ENCODE assay signal across 27 cellular contexts in genomic region chr9:133653638-133654037, GRCh38. TPM values are rescaled to one million over a fixed set of nuclear protein-coding genes. Genes with fewer than 3 reads are reported as not detected.
"Had no signal": no experiment of that assay in that cellular context is flagged by ENCODE, and none has a peak within 500 bp of the region (broad histone marks: within the 10 kb centered on the region; RNA-seq: fewer than 3 reads in every experiment).

No MANE protein-coding gene starts in this region.

- H3K36me3 ChIP-seq: ascending aorta had no signal

- FAIRE-seq: bronchial epithelial cell had no signal

- H2AFZ ChIP-seq: PC-9 had no signal

- H3K4me3 Mint-ChIP-seq: activated naive CD8-positive, alpha-beta T cell treated with anti-CD3 and anti-CD28 coated beads, Interleukin-2, amount 50 U/mL, for 24 hours; activated T-cell treated with anti-CD3 and anti-CD28 coated beads, Interleukin-2, amount 50 U/mL, for 4 hours; T-helper 1 cell treated with Interleukin-12 subunit alpha and Interleukin-12 subunit beta and Interleukin-4 antibody, amounts not matched to agents 30 μg/mL and 1 μg/mL, for 36 hours had no signal

- DNase-seq: activated CD4-positive, alpha-beta T cell treated with anti-CD3 and anti-CD28 coated beads for 48 hours; activated CD4-positive, alpha-beta T cell treated with anti-CD3 and anti-CD28 coated beads, Interleukin-2, amount 50 U/mL, for 4 hours; activated CD8-positive, alpha-beta memory T cell treated with anti-CD3 and anti-CD28 coated beads for 24 hours; activated effector memory CD4-positive, alpha-beta T cell treated with anti-CD3 and anti-CD28 coated beads, Interleukin-2, amount 50 U/mL, for 16 hours; activated naive CD4-positive, alpha-beta T cell treated with Interleukin-2 at 50 U/mL for 16 hours; activated naive CD8-positive, alpha-beta T cell treated with anti-CD3 and anti-CD28 coated beads, Interleukin-2, amount 50 U/mL, for 24 hours; activated T-cell treated with anti-CD3 and anti-CD28 coated beads, Interleukin-2, amount 50 U/mL, for 4 hours; amniotic stem cell; body of pancreas; central memory CD4-positive, alpha-beta T cell; NCI-H146; NCI-H187 treated with DMSO at 0.1 percent for 48 hours; NCI-H2081 treated with DMSO at 0.1 percent for 48 hours; NCI-H2171 treated with DMSO at 0.1 percent for 48 hours; NCI-H226; NCI-H526 treated with DMSO at 0.1 percent for 48 hours; PC-9; SHP77 treated with DMSO at 0.1 percent for 48 hours had no signal

- ATAC-seq: activated CD4-positive, CD25-positive, alpha-beta regulatory T cell treated with anti-CD3 and anti-CD28 coated beads, Interleukin-2, amount 50 U/mL, for 24 hours; activated naive CD4-positive, alpha-beta T cell treated with anti-CD3 and anti-CD28 coated beads, Interleukin-2, amount 50 U/mL, for 72 hours; activated naive CD8-positive, alpha-beta T cell treated with anti-CD3 and anti-CD28 coated beads, Interleukin-2, amount 50 U/mL, for 24 hours; activated T-cell treated with anti-CD3 and anti-CD28 coated beads, Interleukin-2, amount 50 U/mL, for 4 hours; body of pancreas had no signal

- H3K9me3 ChIP-seq: ascending aorta, body of pancreas had no signal

- H3K9ac ChIP-seq: KMS-11 had no signal

- H3K27ac ChIP-seq: ascending aorta, body of pancreas, KMS-11, PC-9 had no signal

- H3K27me3 ChIP-seq: body of pancreas had no signal

- H3K9me3 Mint-ChIP-seq: activated naive CD4-positive, alpha-beta T cell treated with anti-CD3 and anti-CD28 coated beads, Interleukin-2, amount 50 U/mL, for 72 hours; activated naive CD8-positive, alpha-beta T cell treated with anti-CD3 and anti-CD28 coated beads, Interleukin-2, amount 50 U/mL, for 24 hours; activated T-cell treated with anti-CD3 and anti-CD28 coated beads, Interleukin-2, amount 50 U/mL, for 4 hours; T-helper 1 cell treated with Interleukin-12 subunit alpha and Interleukin-12 subunit beta and Interleukin-4 antibody, amounts not matched to agents 30 μg/mL and 1 μg/mL, for 36 hours had no signal

- H3K36me3 Mint-ChIP-seq: activated naive CD4-positive, alpha-beta T cell treated with anti-CD3 and anti-CD28 coated beads, Interleukin-2, amount 50 U/mL, for 72 hours had no signal

- H3K4me2 ChIP-seq: KMS-11, PC-9 had no signal

- H3K27ac Mint-ChIP-seq: activated naive CD4-positive, alpha-beta T cell treated with anti-CD3 and anti-CD28 coated beads, Interleukin-2, amount 50 U/mL, for 72 hours; activated naive CD8-positive, alpha-beta T cell treated with anti-CD3 and anti-CD28 coated beads, Interleukin-2, amount 50 U/mL, for 24 hours; T-helper 1 cell treated with Interleukin-12 subunit alpha and Interleukin-12 subunit beta and Interleukin-4 antibody, amounts not matched to agents 30 μg/mL and 1 μg/mL, for 36 hours had no signal

- H3K4me3 ChIP-seq: ascending aorta, body of pancreas, PC-9 had no signal

RNA-seq across cellular contexts. Expression of gene DBH, which starts 17.5 kb away (rescaled TPM):
- total RNA-seq: activated naive CD4-positive, alpha-beta T cell treated with anti-CD3 and anti-CD28 coated beads, Interleukin-2, amount 50 U/mL, for 72 hours; activated T-cell treated with anti-CD3 and anti-CD28 coated beads, Interleukin-2, amount 50 U/mL, for 4 hours; ascending aorta; body of pancreas; bronchial epithelial cell; MCF 10A; NCI-H460; PC-9; SK-MEL-5 had no signal

RNA-seq across cellular contexts. Expression of gene FAM163B, which starts 44.4 kb away (rescaled TPM):
- total RNA-seq: activated naive CD4-positive, alpha-beta T cell treated with anti-CD3 and anti-CD28 coated beads, Interleukin-2, amount 50 U/mL, for 72 hours; activated T-cell treated with anti-CD3 and anti-CD28 coated beads, Interleukin-2, amount 50 U/mL, for 4 hours; ascending aorta; bronchial epithelial cell; MCF 10A; NCI-H460; PC-9; SK-MEL-5 had no signal
